In genomic region chr9:127194881-127195713, GRCh38 we compare ENCODE assay signal across 12 cellular contexts.
A peak's percentile ranks its signal among the peaks of the same experiment; 100 is the strongest.
DNase-seq lines count a peak whose midpoint lies in the region; ATAC-seq and TF ChIP-seq lines count a peak whose summit lies in the region.
"Had no signal": no experiment of that assay in that cellular context is flagged by ENCODE, and none has a peak within 500 bp of the region (broad histone marks: within the 10 kb centered on the region; RNA-seq: fewer than 3 reads in every experiment).

No MANE protein-coding gene starts in this region.

- in situ Hi-C loops in astrocyte of the spinal cord (cut with HindIII; ENCODE audit: low sequenced_read_pairs), result no loop called here

- POLR2A ChIA-PET in AG04449 (lab: Yijun Ruan, JAX), result no interaction called here
- POLR2A ChIA-PET in HEK293 (lab: Yijun Ruan, JAX), result interaction anchor here (0.6 kb wide), 1 partner anchor 204 kb away, joined by 5 read pairs; no protein-coding TSS in a partner anchor

- TF ChIP-seq CTCF in AG04449 (IDR thresholded peaks at IDR 0.05; ENCODE audit: insufficient read depth, low read length, missing control alignments) (peak; percentile 29), HEK293 (tag by site-specific recombination; IDR thresholded peaks at IDR 0.05) (no peak), astrocyte of the spinal cord (IDR thresholded peaks at IDR 0.05; ENCODE audit: low read depth, low read length) (peak; percentile 13)

- H3K27ac ChIP-seq in HEK293 (ENCODE audit: extremely low read depth, low read depth, low read length), result no peak overlapping the region

- H3K4me3 ChIP-seq in AG04449 (ENCODE audit: low read depth, low read length) (no peak overlapping the region), HEK293 (ENCODE audit: low read depth, low read length) (no peak overlapping the region), astrocyte of the spinal cord (ENCODE audit: low read depth, low read length) (no peak overlapping the region)

- DNase-seq in AG04449 (ENCODE audit: low read depth, low spot score), result no peak
- DNase-seq in astrocyte of the spinal cord (ENCODE audit: low read depth, low spot score), result no peak
- DNase-seq in left kidney (ENCODE audit: low read depth, low spot score), result peak; percentile 16
- DNase-seq in effector CD4-positive, alpha-beta T cell, result no peak
- DNase-seq in activated CD4-positive, CD25-positive, alpha-beta regulatory T cell treated with anti-CD3 and anti-CD28 coated beads, Interleukin-2, amount 50 U/mL, for 72 hours, result no peak
- DNase-seq: activated naive CD8-positive, alpha-beta T cell treated with anti-CD3 and anti-CD28 coated beads, Interleukin-2, amount 50 U/mL, for 24 hours; C1 segment of cervical spinal cord; MM.1S; NCI-H510A had no signal

- peaks cover 0 to 4% of the 10 kb centered on the region in 2 experiments; a peak in 1 of 3 replicates for H3K36me3 ChIP-seq in HEK293 (ENCODE audit: control insufficient read depth in 2 of 2, insufficient read depth in 1 of 2, low read length in 2 of 2)

- H3K4me1 ChIP-seq in HEK293 (ENCODE audit: control insufficient read depth, insufficient read depth, low read length), result no peaks in the 10 kb centered on the region

- no peaks in the 10 kb centered on the region for H3K9me3 ChIP-seq in HEK293 (ENCODE audit: control insufficient read depth, insufficient read depth, low read depth, low read length)

- ATAC-seq in GM19035 (IDR thresholded peaks at IDR 0.05; ENCODE audit: unreplicated experiment) (no peak), HG03457 (IDR thresholded peaks at IDR 0.05; ENCODE audit: unreplicated experiment) (no peak)
- ATAC-seq: activated naive CD8-positive, alpha-beta T cell treated with anti-CD3 and anti-CD28 coated beads, Interleukin-2, amount 50 U/mL, for 24 hours had no signal

- CTCF ChIA-PET in AG04449 (lab: Yijun Ruan, JAX) (interaction anchor here (0.7 to 21.4 kb wide), 8 partner anchors 10 to 255 kb away, joined by 3 to 513 read pairs (median 3); no protein-coding TSS in a partner anchor), HEK293 (lab: Yijun Ruan, JAX) (interaction anchor here (0.6 to 1.3 kb wide), 6 partner anchors 129 to 1746 kb away, joined by 3 to 6 read pairs (median 4); no protein-coding TSS in a partner anchor)

TF ChIP-seq in HEK293, 187 proteins besides CTCF, POLR2A, EP300 and RAD21:
- TF ChIP-seq SCRT1 (tag by site-specific recombination; IDR thresholded peaks at IDR 0.05; ENCODE audit: borderline replicate concordance) (peak; percentile 79; the same call in 1 of the 2 replicates), SCRT2 (tag by site-specific recombination; IDR thresholded peaks at IDR 0.05) (peak; percentile 86), ZNF623 (tag by site-specific recombination; IDR thresholded peaks at IDR 0.05) (no peak)
TF ChIP-seq in HEK293: peak in this region for 2.
